In the genomic region with DNA sequence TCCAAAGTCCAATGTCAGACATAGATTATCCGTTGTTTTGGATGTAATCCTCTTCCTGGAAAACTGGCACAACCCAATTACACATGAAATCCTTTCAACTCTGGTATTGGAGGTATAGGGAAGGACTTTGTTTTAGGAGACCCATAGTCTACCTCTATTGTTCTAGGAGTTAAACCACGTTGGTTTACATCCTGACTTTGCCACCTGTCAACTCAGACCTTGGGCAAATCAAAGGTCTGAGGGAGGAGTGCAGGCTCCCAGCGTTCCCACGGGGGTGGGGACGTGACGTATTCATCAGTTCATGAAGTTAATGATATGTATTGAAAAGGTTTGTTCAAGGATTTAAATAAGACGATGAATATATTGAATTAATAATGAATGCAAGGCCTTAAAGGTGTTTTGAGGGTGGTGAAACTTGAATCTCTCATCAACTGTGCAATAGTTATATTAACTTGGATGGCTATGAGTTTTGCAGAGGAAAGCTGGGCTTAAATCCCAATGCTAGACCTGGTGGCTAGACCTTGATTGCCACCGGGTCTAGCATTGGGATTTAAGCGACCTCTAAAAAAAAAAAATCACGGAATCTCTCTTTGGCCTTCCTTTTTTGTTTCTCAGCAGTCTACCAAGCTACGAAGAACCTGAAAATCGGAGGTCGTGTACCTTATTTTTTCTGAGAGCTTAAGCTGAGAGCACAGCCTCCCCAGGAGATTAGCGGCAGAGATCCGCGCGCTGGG, we compare ENCODE assay signal across 1 cellular context.
TF ChIP-seq lines count a peak whose summit lies in the region.

No MANE protein-coding gene starts in this region.

TF ChIP-seq in GM12878, 131 proteins besides CTCF, POLR2A, EP300 and RAD21 (continued from another document):
- TF ChIP-seq, protein P1, sequence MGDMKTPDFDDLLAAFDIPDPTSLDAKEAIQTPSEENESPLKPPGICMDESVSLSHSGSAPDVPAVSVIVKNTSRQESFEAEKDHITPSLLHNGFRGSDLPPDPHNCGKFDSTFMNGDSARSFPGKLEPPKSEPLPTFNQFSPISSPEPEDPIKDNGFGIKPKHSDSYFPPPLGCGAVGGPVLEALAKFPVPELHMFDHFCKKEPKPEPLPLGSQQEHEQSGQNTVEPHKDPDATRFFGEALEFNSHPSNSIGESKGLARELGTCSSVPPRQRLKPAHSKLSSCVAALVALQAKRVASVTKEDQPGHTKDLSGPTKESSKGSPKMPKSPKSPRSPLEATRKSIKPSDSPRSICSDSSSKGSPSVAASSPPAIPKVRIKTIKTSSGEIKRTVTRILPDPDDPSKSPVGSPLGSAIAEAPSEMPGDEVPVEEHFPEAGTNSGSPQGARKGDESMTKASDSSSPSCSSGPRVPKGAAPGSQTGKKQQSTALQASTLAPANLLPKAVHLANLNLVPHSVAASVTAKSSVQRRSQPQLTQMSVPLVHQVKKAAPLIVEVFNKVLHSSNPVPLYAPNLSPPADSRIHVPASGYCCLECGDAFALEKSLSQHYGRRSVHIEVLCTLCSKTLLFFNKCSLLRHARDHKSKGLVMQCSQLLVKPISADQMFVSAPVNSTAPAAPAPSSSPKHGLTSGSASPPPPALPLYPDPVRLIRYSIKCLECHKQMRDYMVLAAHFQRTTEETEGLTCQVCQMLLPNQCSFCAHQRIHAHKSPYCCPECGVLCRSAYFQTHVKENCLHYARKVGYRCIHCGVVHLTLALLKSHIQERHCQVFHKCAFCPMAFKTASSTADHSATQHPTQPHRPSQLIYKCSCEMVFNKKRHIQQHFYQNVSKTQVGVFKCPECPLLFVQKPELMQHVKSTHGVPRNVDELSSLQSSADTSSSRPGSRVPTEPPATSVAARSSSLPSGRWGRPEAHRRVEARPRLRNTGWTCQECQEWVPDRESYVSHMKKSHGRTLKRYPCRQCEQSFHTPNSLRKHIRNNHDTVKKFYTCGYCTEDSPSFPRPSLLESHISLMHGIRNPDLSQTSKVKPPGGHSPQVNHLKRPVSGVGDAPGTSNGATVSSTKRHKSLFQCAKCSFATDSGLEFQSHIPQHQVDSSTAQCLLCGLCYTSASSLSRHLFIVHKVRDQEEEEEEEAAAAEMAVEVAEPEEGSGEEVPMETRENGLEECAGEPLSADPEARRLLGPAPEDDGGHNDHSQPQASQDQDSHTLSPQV (IDR thresholded peaks at IDR 0.05): no peak
